1 cellular context compared by ENCODE assay signal in the genomic region with DNA sequence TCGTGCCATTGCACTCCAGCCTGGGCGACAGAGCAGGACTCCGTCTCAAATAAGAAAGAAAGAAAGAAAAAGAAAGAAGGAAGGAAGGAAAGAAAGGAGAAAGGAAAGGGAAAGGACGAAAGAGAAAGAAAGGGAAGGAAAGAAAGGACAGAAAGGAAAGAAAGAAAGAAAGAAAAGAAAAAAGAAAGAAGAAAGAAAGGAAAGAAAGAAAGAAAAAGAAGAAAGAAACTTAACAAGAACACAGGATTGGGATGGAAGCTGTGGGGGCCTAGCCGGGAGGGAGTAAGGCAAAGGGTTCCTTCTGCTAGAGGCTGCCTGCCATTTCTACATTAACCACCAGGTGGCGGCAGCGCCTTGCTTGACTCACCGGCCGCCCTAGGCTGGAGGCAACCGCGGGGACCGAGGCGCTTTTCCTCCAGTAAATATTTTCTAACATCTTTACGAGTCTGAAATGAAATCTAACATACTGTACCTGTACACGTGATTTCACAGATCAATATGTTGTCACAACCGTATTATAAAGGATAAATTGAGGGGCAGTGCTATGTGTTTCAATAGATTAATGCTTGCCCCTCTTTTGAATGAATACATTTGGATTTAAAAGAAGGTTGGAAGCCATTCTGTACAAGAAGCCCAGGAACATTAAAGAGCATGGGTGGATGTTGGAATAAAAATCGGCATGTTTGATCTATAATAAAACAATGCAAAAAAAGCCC.
A peak's percentile ranks its signal among the peaks of the same experiment; 100 is the strongest.
TF ChIP-seq lines count a peak whose summit lies in the region.

No MANE protein-coding gene starts in this region.

TF ChIP-seq in HepG2, 621 proteins besides CTCF, POLR2A, EP300 and RAD21 (continued from another document and continues in another):
- TF ChIP-seq JDP2 (CRISPR knock-in tag; IDR thresholded peaks at IDR 0.05; ENCODE audit: borderline replicate concordance) (no peak), MXD4 (CRISPR knock-in tag; IDR thresholded peaks at IDR 0.05) (peak; percentile 38; the same call in 1 of the 2 replicates), ZNF672 (CRISPR knock-in tag; IDR thresholded peaks at IDR 0.05) (no peak), RCOR2 (CRISPR knock-in tag; IDR thresholded peaks at IDR 0.05) (0 out of 2 replicates have a peak, but pooled peaks have one; percentile 11), HNRNPUL1 (IDR thresholded peaks at IDR 0.05; ENCODE audit: low read depth, low read length) (no peak), ERF (CRISPR knock-in tag; IDR thresholded peaks at IDR 0.05) (0 out of 2 replicates have a peak, but pooled peaks have one; percentile 67), SAP130 (CRISPR knock-in tag; IDR thresholded peaks at IDR 0.05; ENCODE audit: low read depth) (peak; percentile 65), ZNF784 (CRISPR knock-in tag; IDR thresholded peaks at IDR 0.05; ENCODE audit: borderline replicate concordance) (no peak), THRA (CRISPR knock-in tag; IDR thresholded peaks at IDR 0.05; ENCODE audit: borderline replicate concordance) (peak; percentile 62; the same call in 1 of the 2 replicates), THAP11 (CRISPR knock-in tag; IDR thresholded peaks at IDR 0.05) (peak; percentile 51; the same call in 1 of the 2 replicates), SOX5 (CRISPR knock-in tag; IDR thresholded peaks at IDR 0.05; ENCODE audit: borderline replicate concordance) (peak; percentile 42; the same call in 1 of the 2 replicates), SALL2 (CRISPR knock-in tag; IDR thresholded peaks at IDR 0.05) (no peak), HNF4G (IDR thresholded peaks at IDR 0.05; ENCODE audit: borderline replicate concordance, low read depth, low read length) (no peak), HNF4G (CRISPR knock-in tag; IDR thresholded peaks at IDR 0.05; ENCODE audit: borderline replicate concordance, low read depth) (no peak), ZNF414 (CRISPR knock-in tag; IDR thresholded peaks at IDR 0.05) (0 out of 2 replicates have a peak, but pooled peaks have one; percentile 7), MIXL1 (CRISPR knock-in tag; IDR thresholded peaks at IDR 0.05) (0 out of 2 replicates have a peak, but pooled peaks have one; percentile 15), ZNF432 (CRISPR knock-in tag; IDR thresholded peaks at IDR 0.05; ENCODE audit: borderline replicate concordance) (no peak), AHR (CRISPR knock-in tag; IDR thresholded peaks at IDR 0.05) (0 out of 2 replicates have a peak, but pooled peaks have one; percentile 71), SMARCE1 (IDR thresholded peaks at IDR 0.05; ENCODE audit: borderline replicate concordance) (no peak), MXI1 (IDR thresholded peaks at IDR 0.05; ENCODE audit: borderline replicate concordance, low read depth, low read length) (peak; percentile 21; the same call in 1 of the 3 replicates), ZSCAN22 (CRISPR knock-in tag; IDR thresholded peaks at IDR 0.05) (no peak), FIP1L1 (IDR thresholded peaks at IDR 0.05; ENCODE audit: borderline replicate concordance, insufficient read depth, low read depth, low read length) (0 out of 2 replicates have a peak, but pooled peaks have one; percentile 57), HMG20B (CRISPR knock-in tag; conservative IDR thresholded peaks at IDR 0.05) (no peak), ISL2 (CRISPR knock-in tag; IDR thresholded peaks at IDR 0.05) (peak; percentile 31; the same call in 1 of the 2 replicates), KDM3A (CRISPR knock-in tag; IDR thresholded peaks at IDR 0.05; ENCODE audit: low read depth) (peak; percentile 69; the same call in 1 of the 2 replicates), SMC3 (IDR thresholded peaks at IDR 0.05; ENCODE audit: low read length) (peak; percentile 87)
- TF ChIP-seq, protein P1, sequence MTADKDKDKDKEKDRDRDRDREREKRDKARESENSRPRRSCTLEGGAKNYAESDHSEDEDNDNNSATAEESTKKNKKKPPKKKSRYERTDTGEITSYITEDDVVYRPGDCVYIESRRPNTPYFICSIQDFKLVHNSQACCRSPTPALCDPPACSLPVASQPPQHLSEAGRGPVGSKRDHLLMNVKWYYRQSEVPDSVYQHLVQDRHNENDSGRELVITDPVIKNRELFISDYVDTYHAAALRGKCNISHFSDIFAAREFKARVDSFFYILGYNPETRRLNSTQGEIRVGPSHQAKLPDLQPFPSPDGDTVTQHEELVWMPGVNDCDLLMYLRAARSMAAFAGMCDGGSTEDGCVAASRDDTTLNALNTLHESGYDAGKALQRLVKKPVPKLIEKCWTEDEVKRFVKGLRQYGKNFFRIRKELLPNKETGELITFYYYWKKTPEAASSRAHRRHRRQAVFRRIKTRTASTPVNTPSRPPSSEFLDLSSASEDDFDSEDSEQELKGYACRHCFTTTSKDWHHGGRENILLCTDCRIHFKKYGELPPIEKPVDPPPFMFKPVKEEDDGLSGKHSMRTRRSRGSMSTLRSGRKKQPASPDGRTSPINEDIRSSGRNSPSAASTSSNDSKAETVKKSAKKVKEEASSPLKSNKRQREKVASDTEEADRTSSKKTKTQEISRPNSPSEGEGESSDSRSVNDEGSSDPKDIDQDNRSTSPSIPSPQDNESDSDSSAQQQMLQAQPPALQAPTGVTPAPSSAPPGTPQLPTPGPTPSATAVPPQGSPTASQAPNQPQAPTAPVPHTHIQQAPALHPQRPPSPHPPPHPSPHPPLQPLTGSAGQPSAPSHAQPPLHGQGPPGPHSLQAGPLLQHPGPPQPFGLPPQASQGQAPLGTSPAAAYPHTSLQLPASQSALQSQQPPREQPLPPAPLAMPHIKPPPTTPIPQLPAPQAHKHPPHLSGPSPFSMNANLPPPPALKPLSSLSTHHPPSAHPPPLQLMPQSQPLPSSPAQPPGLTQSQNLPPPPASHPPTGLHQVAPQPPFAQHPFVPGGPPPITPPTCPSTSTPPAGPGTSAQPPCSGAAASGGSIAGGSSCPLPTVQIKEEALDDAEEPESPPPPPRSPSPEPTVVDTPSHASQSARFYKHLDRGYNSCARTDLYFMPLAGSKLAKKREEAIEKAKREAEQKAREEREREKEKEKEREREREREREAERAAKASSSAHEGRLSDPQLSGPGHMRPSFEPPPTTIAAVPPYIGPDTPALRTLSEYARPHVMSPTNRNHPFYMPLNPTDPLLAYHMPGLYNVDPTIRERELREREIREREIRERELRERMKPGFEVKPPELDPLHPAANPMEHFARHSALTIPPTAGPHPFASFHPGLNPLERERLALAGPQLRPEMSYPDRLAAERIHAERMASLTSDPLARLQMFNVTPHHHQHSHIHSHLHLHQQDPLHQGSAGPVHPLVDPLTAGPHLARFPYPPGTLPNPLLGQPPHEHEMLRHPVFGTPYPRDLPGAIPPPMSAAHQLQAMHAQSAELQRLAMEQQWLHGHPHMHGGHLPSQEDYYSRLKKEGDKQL (CRISPR knock-in tag; IDR thresholded peaks at IDR 0.05; ENCODE audit: low read depth) = no peak
- TF ChIP-seq, protein P2, sequence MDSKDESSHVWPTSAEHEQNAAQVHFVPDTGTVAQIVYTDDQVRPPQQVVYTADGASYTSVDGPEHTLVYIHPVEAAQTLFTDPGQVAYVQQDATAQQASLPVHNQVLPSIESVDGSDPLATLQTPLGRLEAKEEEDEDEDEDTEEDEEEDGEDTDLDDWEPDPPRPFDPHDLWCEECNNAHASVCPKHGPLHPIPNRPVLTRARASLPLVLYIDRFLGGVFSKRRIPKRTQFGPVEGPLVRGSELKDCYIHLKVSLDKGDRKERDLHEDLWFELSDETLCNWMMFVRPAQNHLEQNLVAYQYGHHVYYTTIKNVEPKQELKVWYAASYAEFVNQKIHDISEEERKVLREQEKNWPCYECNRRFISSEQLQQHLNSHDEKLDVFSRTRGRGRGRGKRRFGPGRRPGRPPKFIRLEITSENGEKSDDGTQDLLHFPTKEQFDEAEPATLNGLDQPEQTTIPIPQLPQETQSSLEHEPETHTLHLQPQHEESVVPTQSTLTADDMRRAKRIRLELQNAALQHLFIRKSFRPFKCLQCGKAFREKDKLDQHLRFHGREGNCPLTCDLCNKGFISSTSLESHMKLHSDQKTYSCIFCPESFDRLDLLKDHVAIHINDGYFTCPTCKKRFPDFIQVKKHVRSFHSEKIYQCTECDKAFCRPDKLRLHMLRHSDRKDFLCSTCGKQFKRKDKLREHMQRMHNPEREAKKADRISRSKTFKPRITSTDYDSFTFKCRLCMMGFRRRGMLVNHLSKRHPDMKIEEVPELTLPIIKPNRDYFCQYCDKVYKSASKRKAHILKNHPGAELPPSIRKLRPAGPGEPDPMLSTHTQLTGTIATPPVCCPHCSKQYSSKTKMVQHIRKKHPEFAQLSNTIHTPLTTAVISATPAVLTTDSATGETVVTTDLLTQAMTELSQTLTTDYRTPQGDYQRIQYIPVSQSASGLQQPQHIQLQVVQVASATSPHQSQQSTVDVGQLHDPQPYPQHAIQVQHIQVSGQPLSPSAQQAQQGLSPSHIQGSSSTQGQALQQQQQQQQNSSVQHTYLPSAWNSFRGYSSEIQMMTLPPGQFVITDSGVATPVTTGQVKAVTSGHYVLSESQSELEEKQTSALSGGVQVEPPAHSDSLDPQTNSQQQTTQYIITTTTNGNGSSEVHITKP (CRISPR knock-in tag; IDR thresholded peaks at IDR 0.05; ENCODE audit: low read depth) = no peak
- TF ChIP-seq, protein P3, sequence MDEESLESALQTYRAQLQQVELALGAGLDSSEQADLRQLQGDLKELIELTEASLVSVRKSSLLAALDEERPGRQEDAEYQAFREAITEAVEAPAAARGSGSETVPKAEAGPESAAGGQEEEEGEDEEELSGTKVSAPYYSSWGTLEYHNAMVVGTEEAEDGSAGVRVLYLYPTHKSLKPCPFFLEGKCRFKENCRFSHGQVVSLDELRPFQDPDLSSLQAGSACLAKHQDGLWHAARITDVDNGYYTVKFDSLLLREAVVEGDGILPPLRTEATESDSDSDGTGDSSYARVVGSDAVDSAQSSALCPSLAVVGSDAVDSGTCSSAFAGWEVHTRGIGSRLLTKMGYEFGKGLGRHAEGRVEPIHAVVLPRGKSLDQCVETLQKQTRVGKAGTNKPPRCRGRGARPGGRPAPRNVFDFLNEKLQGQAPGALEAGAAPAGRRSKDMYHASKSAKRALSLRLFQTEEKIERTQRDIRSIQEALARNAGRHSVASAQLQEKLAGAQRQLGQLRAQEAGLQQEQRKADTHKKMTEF (CRISPR knock-in tag; IDR thresholded peaks at IDR 0.05) = 0 out of 2 replicates have a peak, but pooled peaks have one; percentile 23
- TF ChIP-seq, protein P4, sequence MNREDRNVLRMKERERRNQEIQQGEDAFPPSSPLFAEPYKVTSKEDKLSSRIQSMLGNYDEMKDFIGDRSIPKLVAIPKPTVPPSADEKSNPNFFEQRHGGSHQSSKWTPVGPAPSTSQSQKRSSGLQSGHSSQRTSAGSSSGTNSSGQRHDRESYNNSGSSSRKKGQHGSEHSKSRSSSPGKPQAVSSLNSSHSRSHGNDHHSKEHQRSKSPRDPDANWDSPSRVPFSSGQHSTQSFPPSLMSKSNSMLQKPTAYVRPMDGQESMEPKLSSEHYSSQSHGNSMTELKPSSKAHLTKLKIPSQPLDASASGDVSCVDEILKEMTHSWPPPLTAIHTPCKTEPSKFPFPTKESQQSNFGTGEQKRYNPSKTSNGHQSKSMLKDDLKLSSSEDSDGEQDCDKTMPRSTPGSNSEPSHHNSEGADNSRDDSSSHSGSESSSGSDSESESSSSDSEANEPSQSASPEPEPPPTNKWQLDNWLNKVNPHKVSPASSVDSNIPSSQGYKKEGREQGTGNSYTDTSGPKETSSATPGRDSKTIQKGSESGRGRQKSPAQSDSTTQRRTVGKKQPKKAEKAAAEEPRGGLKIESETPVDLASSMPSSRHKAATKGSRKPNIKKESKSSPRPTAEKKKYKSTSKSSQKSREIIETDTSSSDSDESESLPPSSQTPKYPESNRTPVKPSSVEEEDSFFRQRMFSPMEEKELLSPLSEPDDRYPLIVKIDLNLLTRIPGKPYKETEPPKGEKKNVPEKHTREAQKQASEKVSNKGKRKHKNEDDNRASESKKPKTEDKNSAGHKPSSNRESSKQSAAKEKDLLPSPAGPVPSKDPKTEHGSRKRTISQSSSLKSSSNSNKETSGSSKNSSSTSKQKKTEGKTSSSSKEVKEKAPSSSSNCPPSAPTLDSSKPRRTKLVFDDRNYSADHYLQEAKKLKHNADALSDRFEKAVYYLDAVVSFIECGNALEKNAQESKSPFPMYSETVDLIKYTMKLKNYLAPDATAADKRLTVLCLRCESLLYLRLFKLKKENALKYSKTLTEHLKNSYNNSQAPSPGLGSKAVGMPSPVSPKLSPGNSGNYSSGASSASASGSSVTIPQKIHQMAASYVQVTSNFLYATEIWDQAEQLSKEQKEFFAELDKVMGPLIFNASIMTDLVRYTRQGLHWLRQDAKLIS (CRISPR knock-in tag; IDR thresholded peaks at IDR 0.05) = no peak
- TF ChIP-seq, protein P5, sequence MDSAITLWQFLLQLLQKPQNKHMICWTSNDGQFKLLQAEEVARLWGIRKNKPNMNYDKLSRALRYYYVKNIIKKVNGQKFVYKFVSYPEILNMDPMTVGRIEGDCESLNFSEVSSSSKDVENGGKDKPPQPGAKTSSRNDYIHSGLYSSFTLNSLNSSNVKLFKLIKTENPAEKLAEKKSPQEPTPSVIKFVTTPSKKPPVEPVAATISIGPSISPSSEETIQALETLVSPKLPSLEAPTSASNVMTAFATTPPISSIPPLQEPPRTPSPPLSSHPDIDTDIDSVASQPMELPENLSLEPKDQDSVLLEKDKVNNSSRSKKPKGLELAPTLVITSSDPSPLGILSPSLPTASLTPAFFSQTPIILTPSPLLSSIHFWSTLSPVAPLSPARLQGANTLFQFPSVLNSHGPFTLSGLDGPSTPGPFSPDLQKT (CRISPR knock-in tag; IDR thresholded peaks at IDR 0.05; ENCODE audit: borderline replicate concordance) = no peak
- TF ChIP-seq, protein P6, sequence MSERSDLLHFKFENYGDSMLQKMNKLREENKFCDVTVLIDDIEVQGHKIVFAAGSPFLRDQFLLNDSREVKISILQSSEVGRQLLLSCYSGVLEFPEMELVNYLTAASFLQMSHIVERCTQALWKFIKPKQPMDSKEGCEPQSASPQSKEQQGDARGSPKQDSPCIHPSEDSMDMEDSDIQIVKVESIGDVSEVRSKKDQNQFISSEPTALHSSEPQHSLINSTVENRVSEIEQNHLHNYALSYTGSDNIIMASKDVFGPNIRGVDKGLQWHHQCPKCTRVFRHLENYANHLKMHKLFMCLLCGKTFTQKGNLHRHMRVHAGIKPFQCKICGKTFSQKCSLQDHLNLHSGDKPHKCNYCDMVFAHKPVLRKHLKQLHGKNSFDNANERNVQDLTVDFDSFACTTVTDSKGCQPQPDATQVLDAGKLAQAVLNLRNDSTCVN (CRISPR knock-in tag; IDR thresholded peaks at IDR 0.05; ENCODE audit: borderline replicate concordance) = no peak
